In the genomic region with DNA sequence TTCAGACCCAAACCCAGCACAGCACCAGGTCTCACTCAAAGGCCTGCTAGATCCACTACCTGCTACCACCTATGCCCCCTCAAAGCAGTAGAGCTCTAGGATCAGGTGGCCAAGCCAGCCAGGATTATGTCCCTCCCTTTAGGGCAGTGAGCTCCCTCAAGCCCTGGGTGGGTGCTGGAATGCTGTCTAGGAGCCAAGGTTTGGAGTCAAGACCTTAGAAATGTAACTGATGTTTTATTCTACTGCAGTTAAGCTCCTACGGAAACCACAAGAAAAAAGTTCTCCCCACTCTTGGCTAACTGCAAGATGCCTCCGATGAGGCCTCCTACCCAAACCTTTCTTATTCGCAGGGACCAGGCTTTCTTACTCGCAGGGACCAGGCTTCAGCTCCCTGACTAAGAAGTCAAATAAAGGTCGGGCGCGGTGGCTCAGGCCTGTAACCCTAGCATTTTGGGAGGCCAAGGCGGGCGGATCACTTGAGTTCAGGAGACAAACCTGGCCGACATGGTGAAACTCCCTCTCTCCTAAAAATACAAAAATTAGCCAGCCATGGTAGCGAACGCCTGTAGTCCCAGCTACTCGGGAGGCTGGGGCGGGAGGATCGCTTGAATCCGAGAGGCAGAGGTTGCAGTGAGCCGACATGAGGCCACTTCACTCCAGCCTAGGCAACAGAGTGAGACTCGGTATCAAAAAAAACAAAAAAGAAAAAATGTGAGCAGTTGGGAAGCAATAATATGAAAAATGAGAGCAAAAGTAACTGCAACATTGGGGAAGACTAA, we compare ENCODE assay signal across 8 cellular contexts. TPM values are rescaled to one million over a fixed set of nuclear protein-coding genes. Genes with fewer than 3 reads are reported as not detected.
DNase-seq lines count a peak whose midpoint lies in the region; ATAC-seq, FAIRE-seq and TF ChIP-seq lines count a peak whose summit lies in the region.

No MANE protein-coding gene starts in this region.

- TF ChIP-seq POLR2A in upper lobe of left lung (IDR thresholded peaks at IDR 0.05) (no peak), GM12891 (IDR thresholded peaks at IDR 0.05; ENCODE audit: low read depth, low read length) (no peak)

- H3K27me3 Mint-ChIP-seq in activated naive CD4-positive, alpha-beta T cell treated with anti-CD3 and anti-CD28 coated beads, Interleukin-2, amount 10 ng/mL, durations not matched to agents 7 days and 5 days, result peaks cover 4% of the 10 kb centered on the region

- H3K27me3 ChIP-seq in lung (ENCODE audit: control insufficient read depth, insufficient read depth) (no peaks in the 10 kb centered on the region), upper lobe of left lung (no peaks in the 10 kb centered on the region)

- peak; percentile 24 for DNase-seq in activated naive CD4-positive, alpha-beta T cell treated with anti-CD3 and anti-CD28 coated beads, Interleukin-2, amount 10 ng/mL, durations not matched to agents 7 days and 5 days
- no peak for DNase-seq in activated naive CD4-positive, alpha-beta T cell treated with Interleukin-2 at 50 U/mL for 16 hours
- DNase-seq in lung (ENCODE audit: low spot score) (no peak), upper lobe of left lung (no peak), GM12891 (ENCODE audit: insufficient read length, low spot score) (no peak)

- H3K4me1 ChIP-seq in lung (ENCODE audit: control insufficient read depth in 2 of 2, insufficient read depth in 2 of 2, low read length in 2 of 2) (peaks cover 1 to 6% of the 10 kb centered on the region in 2 donors), upper lobe of left lung (peaks cover 22 to 34% (median 24%) of the 10 kb centered on the region in 4 donors)

- WGBS in lung, 2 donors, result 87 to 90% methylated on average over 18 of the region's 18 CpGs
- WGBS in upper lobe of left lung, 2 donors, result 86% methylated on average over 18 of the region's 18 CpGs

- peak overlapping the region; percentile 99 for H3K27ac ChIP-seq in angular gyrus (ENCODE audit: low read depth, low read length)
- peak overlapping the region; percentile 86 to 94 for H3K27ac ChIP-seq in lung (ENCODE audit: low read depth in 1 of 2, low read length in 1 of 2)
- H3K27ac ChIP-seq in upper lobe of left lung, result peak overlapping the region; percentile 99 to 100 (median 100)

- no peaks in the 10 kb centered on the region for H3K36me3 ChIP-seq in lung (ENCODE audit: control insufficient read depth in 2 of 2, insufficient read depth in 2 of 2, low read length in 2 of 2)
- H3K36me3 ChIP-seq in upper lobe of left lung, result no peaks in the 10 kb centered on the region

- peak overlapping the region; percentile 99 for H3K27ac Mint-ChIP-seq in activated naive CD4-positive, alpha-beta T cell treated with anti-CD3 and anti-CD28 coated beads, Interleukin-2, amount 10 ng/mL, durations not matched to agents 7 days and 5 days

- no peaks in the 10 kb centered on the region for H3K36me3 Mint-ChIP-seq in activated naive CD4-positive, alpha-beta T cell treated with anti-CD3 and anti-CD28 coated beads, Interleukin-2, amount 10 ng/mL, durations not matched to agents 7 days and 5 days

- no peak overlapping the region for H3K4me3 ChIP-seq in lung
- peak overlapping the region in 3 of 4 donors; percentile 50 to 56 (median 51) for H3K4me3 ChIP-seq in upper lobe of left lung

- TF ChIP-seq CTCF in lung (IDR thresholded peaks at IDR 0.05; ENCODE audit: control extremely low read depth, extremely low read depth) (no peak), upper lobe of left lung (IDR thresholded peaks at IDR 0.05) (no peak)

- CTCF ChIA-PET in activated naive CD4-positive, alpha-beta T cell treated with anti-CD3 and anti-CD28 coated beads, Interleukin-2, amount 10 ng/mL, durations not matched to agents 7 days and 5 days (lab: Charles Lee), result interaction anchor here (1.2 to 3.5 kb wide), 3 partner anchors 21 to 116 kb away, joined by 10 to 26 read pairs (median 16); partner anchors contain the start of gene DHX8

- H3K4me3 Mint-ChIP-seq in activated naive CD4-positive, alpha-beta T cell treated with anti-CD3 and anti-CD28 coated beads, Interleukin-2, amount 10 ng/mL, durations not matched to agents 7 days and 5 days, result no peak overlapping the region

- peaks cover 50% of the 10 kb centered on the region for H3K4me1 Mint-ChIP-seq in activated naive CD4-positive, alpha-beta T cell treated with anti-CD3 and anti-CD28 coated beads, Interleukin-2, amount 10 ng/mL, durations not matched to agents 7 days and 5 days

- no peak for FAIRE-seq in GM12891 (lab: Jason Lieb, UNC)

- ATAC-seq in lung (ENCODE audit: insufficient read depth, low FRiP score), result no peak
- ATAC-seq in upper lobe of left lung (ENCODE audit: low FRiP score in 2 of 2), result no peak
- ATAC-seq in HG03520 (IDR thresholded peaks at IDR 0.05; ENCODE audit: unreplicated experiment), result no peak
- no peak for ATAC-seq in HG03521 (IDR thresholded peaks at IDR 0.05; ENCODE audit: unreplicated experiment)

- no peaks in the 10 kb centered on the region for H3K9me3 Mint-ChIP-seq in activated naive CD4-positive, alpha-beta T cell treated with anti-CD3 and anti-CD28 coated beads, Interleukin-2, amount 10 ng/mL, durations not matched to agents 7 days and 5 days

- TF ChIP-seq EP300 in upper lobe of left lung (IDR thresholded peaks at IDR 0.05), result no peak

- H3K9me3 ChIP-seq in lung (ENCODE audit: control insufficient read depth in 2 of 2, insufficient read depth in 1 of 2, low read length in 1 of 2) (no peaks in the 10 kb centered on the region), upper lobe of left lung (no peaks in the 10 kb centered on the region)

TF ChIP-seq in GM12891, 5 proteins besides CTCF, POLR2A, EP300 and RAD21:
- TF ChIP-seq POLR2AphosphoS5 (IDR thresholded peaks at IDR 0.05; ENCODE audit: low read depth, low read length) (no peak), POU2F2 (IDR thresholded peaks at IDR 0.05; ENCODE audit: low read depth, low read length) (no peak), PAX5 (IDR thresholded peaks at IDR 0.05; ENCODE audit: insufficient read depth, low read length, severe bottlenecking) (no peak), SPI1 (IDR thresholded peaks at IDR 0.05; ENCODE audit: low read depth, low read length) (no peak), TAF1 (IDR thresholded peaks at IDR 0.05; ENCODE audit: low read depth, low read length) (no peak)

RNA-seq across cellular contexts. Expression of gene ARL4D, which starts 31.8 kb away (rescaled TPM):
- total RNA-seq in lung, result 10 to 100 TPM; 10.3 to 16.6 TPM
- 10 to 100 TPM; 16.2 to 37.8 TPM for polyA plus RNA-seq in lung
- 10 to 100 TPM in 2 of 6 donors, 1 to 10 TPM in 4; 6.5 to 24.2 (median 9.4) TPM for total RNA-seq in upper lobe of left lung
- 0.77 TPM for polyA plus RNA-seq in GM12891 (2012; ENCODE audit: low read depth, missing spikeins)
